16 cellular contexts compared by ENCODE assay signal in the genomic region with DNA sequence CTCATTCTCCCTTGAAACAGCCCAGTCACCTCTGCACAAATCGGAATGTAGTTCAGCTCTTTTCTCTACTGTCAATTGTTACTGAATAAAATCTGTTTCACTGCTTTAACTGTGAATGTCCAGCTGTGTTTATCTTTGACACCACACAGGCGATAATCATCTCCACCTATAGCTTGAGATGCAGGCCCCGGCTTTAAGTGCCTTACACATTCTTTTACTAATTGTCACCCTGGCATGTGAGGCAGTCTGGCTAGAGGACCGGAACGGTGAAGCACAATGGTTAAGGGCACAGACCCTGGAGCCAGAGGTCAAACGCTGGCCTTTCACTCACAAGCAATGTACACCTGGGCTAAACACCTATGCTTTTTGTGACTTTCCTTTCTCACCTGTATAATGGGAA.
DNase-seq lines count a peak whose midpoint lies in the region; ATAC-seq, FAIRE-seq and TF ChIP-seq lines count a peak whose summit lies in the region.
"Had no signal": no experiment of that assay in that cellular context is flagged by ENCODE, and none has a peak within 500 bp of the region (broad histone marks: within the 10 kb centered on the region; RNA-seq: fewer than 3 reads in every experiment).

No MANE protein-coding gene starts in this region.

- H3K27ac ChIP-seq in cardiac muscle cell = peak overlapping the region; percentile 93
- no peak overlapping the region for H3K27ac ChIP-seq in astrocyte (ENCODE audit: low read depth, low read length)
- H3K27ac ChIP-seq in neural progenitor cell = no peak overlapping the region
- H3K27ac ChIP-seq: BLaER1 treated with 17β-estradiol and CSF1 and Interleukin-3, amounts not matched to agents 10 nM and 100 nM; GM23248; HL-60 had no signal

- no peak overlapping the region for H2AFZ ChIP-seq in astrocyte (ENCODE audit: low read depth, low read length)
- no peak overlapping the region for H2AFZ ChIP-seq in neural progenitor cell (replicated peaks)
- H2AFZ ChIP-seq: GM23248 had no signal

- H3K79me2 ChIP-seq in astrocyte (ENCODE audit: insufficient read depth, low read length) = no peaks in the 10 kb centered on the region
- no peaks in the 10 kb centered on the region for H3K79me2 ChIP-seq in neural progenitor cell (ENCODE audit: low read depth)

- H3K9me3 ChIP-seq in cardiac muscle cell (ENCODE audit: low read depth) (no peaks in the 10 kb centered on the region), astrocyte (ENCODE audit: insufficient read depth, low read depth, low read length) (no peaks in the 10 kb centered on the region), neural progenitor cell (ENCODE audit: low read depth) (no peaks in the 10 kb centered on the region)
- H3K9me3 ChIP-seq: BLaER1 treated with 17β-estradiol and CSF1 and Interleukin-3, amounts not matched to agents 10 nM and 100 nM had no signal

- H4K20me1 ChIP-seq in astrocyte (ENCODE audit: insufficient read depth, low read length) = no peaks in the 10 kb centered on the region
- no peaks in the 10 kb centered on the region for H4K20me1 ChIP-seq in neural progenitor cell (ENCODE audit: low read depth)
- H4K20me1 ChIP-seq: BLaER1 treated with 17β-estradiol and CSF1 and Interleukin-3, amounts not matched to agents 10 nM and 100 nM had no signal

- peak in 1 of 2 donors; percentile 26 for DNase-seq in cardiac muscle cell (ENCODE audit: low read depth in 1 of 2, low spot score in 1 of 2)
- DNase-seq in Right ventricle myocardium superior = no peak
- peak; percentile 4 for DNase-seq in astrocyte (ENCODE audit: low read depth)
- DNase-seq in neural progenitor cell (ENCODE audit: low spot score) = peak; percentile 39
- no peak for DNase-seq in NOMO-1 (lab: John Stamatoyannopoulos, UW; ENCODE audit: unreplicated experiment in 2 of 2)
- DNase-seq in NCI-H82 (lab: John Stamatoyannopoulos, UW) = no peak
- DNase-seq: ACHN; CD4-positive, alpha-beta T cell; DMS79; EL; GDM1; GM23248; H7 had no signal

- H3K9ac ChIP-seq in astrocyte (ENCODE audit: low read length) (no peak overlapping the region), neural progenitor cell (no peak overlapping the region)
- H3K9ac ChIP-seq: BLaER1 treated with 17β-estradiol and CSF1 and Interleukin-3, amounts not matched to agents 10 nM and 100 nM; GM23248 had no signal

- H3K36me3 Mint-ChIP-seq in astrocyte (ENCODE audit: low read depth, unreplicated experiment) (no peaks in the 10 kb centered on the region), neural progenitor cell (no peaks in the 10 kb centered on the region)

- H3F3A ChIP-seq in neural progenitor cell (ENCODE audit: low read depth) = no peaks in the 10 kb centered on the region

- intact Hi-C loops in Right ventricle myocardium superior (cut with DNase I) = no loop called here

- no peak for FAIRE-seq in astrocyte (lab: Jason Lieb, UNC)

- H3K4me3 ChIP-seq in cardiac muscle cell (no peak overlapping the region), astrocyte (ENCODE audit: insufficient read depth, low read depth, low read length) (no peak overlapping the region), neural progenitor cell (no peak overlapping the region)
- H3K4me3 ChIP-seq: BLaER1 treated with 17β-estradiol and CSF1 and Interleukin-3, amounts not matched to agents 10 nM and 100 nM; GM23248 had no signal

- TF ChIP-seq CTCF in cardiac muscle cell (IDR thresholded peaks at IDR 0.05; ENCODE audit: low read depth, low read length) = no peak
- no peak for TF ChIP-seq CTCF in astrocyte (IDR thresholded peaks at IDR 0.05; ENCODE audit: insufficient read depth, low read depth, low read length)
- TF ChIP-seq CTCF in neural progenitor cell (IDR thresholded peaks at IDR 0.05) = no peak

- H3K27me3 Mint-ChIP-seq in astrocyte (ENCODE audit: low read depth, unreplicated experiment) (peaks cover 12% of the 10 kb centered on the region), neural progenitor cell (ENCODE audit: insufficient read depth, low read depth) (peaks cover 4% of the 10 kb centered on the region)
- H3K27me3 Mint-ChIP-seq: CD4-positive, alpha-beta T cell had no signal

- H3K4me1 Mint-ChIP-seq in astrocyte (ENCODE audit: low read depth, unreplicated experiment) (peaks cover 7% of the 10 kb centered on the region), neural progenitor cell (peaks cover 30% of the 10 kb centered on the region)

- H3K4me3 Mint-ChIP-seq in astrocyte (ENCODE audit: unreplicated experiment) (no peak overlapping the region), neural progenitor cell (no peak overlapping the region)
- H3K4me3 Mint-ChIP-seq: CD4-positive, alpha-beta T cell had no signal

- H3K9me3 Mint-ChIP-seq in astrocyte (ENCODE audit: unreplicated experiment) (no peaks in the 10 kb centered on the region), neural progenitor cell (no peaks in the 10 kb centered on the region)
- H3K9me3 Mint-ChIP-seq: CD4-positive, alpha-beta T cell had no signal

- H3K36me3 ChIP-seq in cardiac muscle cell (no peaks in the 10 kb centered on the region), astrocyte (ENCODE audit: insufficient read depth, low read length) (no peaks in the 10 kb centered on the region), neural progenitor cell (no peaks in the 10 kb centered on the region)
- H3K36me3 ChIP-seq: BLaER1 treated with 17β-estradiol and CSF1 and Interleukin-3, amounts not matched to agents 10 nM and 100 nM had no signal

- ATAC-seq in Right ventricle myocardium superior (ENCODE audit: poor library complexity) = no peak
- no peak for ATAC-seq in GM19351 (IDR thresholded peaks at IDR 0.05; ENCODE audit: unreplicated experiment)

- H3K27ac Mint-ChIP-seq in astrocyte (ENCODE audit: unreplicated experiment) = no peak overlapping the region
- H3K27ac Mint-ChIP-seq in neural progenitor cell = no peak overlapping the region
- H3K27ac Mint-ChIP-seq: CD4-positive, alpha-beta T cell had no signal

- no peaks in the 10 kb centered on the region for H3K27me3 ChIP-seq in cardiac muscle cell
- H3K27me3 ChIP-seq in astrocyte (ENCODE audit: insufficient read depth, low read length) = no peaks in the 10 kb centered on the region
- H3K27me3 ChIP-seq in neural progenitor cell = no peaks in the 10 kb centered on the region
- H3K27me3 ChIP-seq: BLaER1 treated with 17β-estradiol and CSF1 and Interleukin-3, amounts not matched to agents 10 nM and 100 nM had no signal

- H3K4me1 ChIP-seq in cardiac muscle cell (ENCODE audit: low read depth) (peaks cover 51% of the 10 kb centered on the region), astrocyte (ENCODE audit: insufficient read depth, low read length) (no peaks in the 10 kb centered on the region), neural progenitor cell (peaks cover 52% of the 10 kb centered on the region)
- H3K4me1 ChIP-seq: BLaER1 treated with 17β-estradiol and CSF1 and Interleukin-3, amounts not matched to agents 10 nM and 100 nM had no signal

- no peak overlapping the region for H3K4me2 ChIP-seq in astrocyte (ENCODE audit: low read length)
- no peak overlapping the region for H3K4me2 ChIP-seq in neural progenitor cell
- H3K4me2 ChIP-seq: BLaER1 treated with 17β-estradiol and CSF1 and Interleukin-3, amounts not matched to agents 10 nM and 100 nM had no signal

Comparison
In these comparisons a context has a peak if more than half of its experiments do, and no peak if none do; other contexts are left out.
1. DNase-seq: peak in astrocyte (single experiment) and neural progenitor cell (single experiment); none in Right ventricle myocardium superior (single experiment), NOMO-1 (0 of 2) and NCI-H82 (single experiment).